In genomic region chr12:68358532-68359485, GRCh38 we compare ENCODE assay signal across 8 cellular contexts. TPM values are rescaled to one million over a fixed set of nuclear protein-coding genes. Genes with fewer than 3 reads are reported as not detected.
DNase-seq lines count a peak whose midpoint lies in the region; ATAC-seq, FAIRE-seq and TF ChIP-seq lines count a peak whose summit lies in the region.

No MANE protein-coding gene starts in this region.

- H3K9me3 ChIP-seq in OCI-LY7 (ENCODE audit: low read length) = no peaks in the 10 kb centered on the region
- no peaks in the 10 kb centered on the region for H3K9me3 ChIP-seq in osteoblast (ENCODE audit: low read depth, low read length)

- H3K36me3 ChIP-seq in OCI-LY7 (ENCODE audit: insufficient read depth, low read length) (no peaks in the 10 kb centered on the region), osteoblast (ENCODE audit: insufficient read depth, low read length) (no peaks in the 10 kb centered on the region)

- peak; percentile 23 for DNase-seq in DMS153 treated with DMSO at 0.1 percent for 48 hours (lab: John Stamatoyannopoulos, UW; ENCODE audit: unreplicated experiment)
- peak; percentile 80 for DNase-seq in OCI-LY7 (ENCODE audit: low spot score)
- peak; percentile 28 for DNase-seq in activated T-helper 9 cell treated with anti-CD3 and anti-CD28 coated beads, Interleukin-2, amount 50 U/mL, for 16 hours (ENCODE audit: low read depth)
- peak; percentile 10 to 51 for DNase-seq in frontal cortex (ENCODE audit: low spot score in 2 of 2)
- no peak for DNase-seq in osteoblast (ENCODE audit: insufficient read length, low spot score, missing footprints)
- DNase-seq in GOT3 (lab: John Stamatoyannopoulos, UW) = no peak

- TF ChIP-seq CTCF in OCI-LY7 (conservative IDR thresholded peaks at IDR 0.05; ENCODE audit: low read length) (peak; percentile 91), osteoblast (IDR thresholded peaks at IDR 0.05; ENCODE audit: extremely low read depth, low read depth, low read length) (peak; percentile 83)

- no peak for FAIRE-seq in frontal cortex (lab: Jason Lieb, UNC)

- H4K20me1 ChIP-seq in OCI-LY7 (ENCODE audit: insufficient read depth, low read length) (no peaks in the 10 kb centered on the region), osteoblast (ENCODE audit: insufficient read depth, low read length) (no peaks in the 10 kb centered on the region)

- intact Hi-C loops in OCI-LY7 (cut with micrococcal nuclease; ENCODE audit: unreplicated experiment) = loop anchor here (5.0 to 10.0 kb wide), 4 partner anchors 306 to 486 kb away; partner anchors contain the start of genes NUP107 and SLC35E3

- no peaks in the 10 kb centered on the region for H3K79me2 ChIP-seq in OCI-LY7 (ENCODE audit: insufficient read depth, low read depth, low read length)
- H3K79me2 ChIP-seq in osteoblast (ENCODE audit: insufficient read depth, low read length) = no peaks in the 10 kb centered on the region

- H3K27ac ChIP-seq in OCI-LY7 (ENCODE audit: low read depth, low read length, poor library complexity, severe bottlenecking) (no peak overlapping the region), osteoblast (ENCODE audit: low read depth, low read length) (peak overlapping the region; percentile 4)

- no peaks in the 10 kb centered on the region for H3K9me2 ChIP-seq in OCI-LY7 (ENCODE audit: insufficient read depth, low read length)

- ATAC-seq in GM19463 (IDR thresholded peaks at IDR 0.05; ENCODE audit: unreplicated experiment) = peak; percentile 78
- peak; percentile 78 for ATAC-seq in HG03521 (IDR thresholded peaks at IDR 0.05; ENCODE audit: unreplicated experiment)

- H2AFZ ChIP-seq in OCI-LY7 (ENCODE audit: low read length) (no peak overlapping the region; the same call in 1 of the 2 replicates), osteoblast (ENCODE audit: low read length) (peak overlapping the region; percentile 76)

- CTCF ChIA-PET in OCI-LY7 (lab: Charles Lee; ENCODE audit: unreplicated experiment) = interaction anchor here (0.5 to 0.6 kb wide), 3 partner anchors 51 to 457 kb away, joined by 3 to 4 read pairs (median 3); no protein-coding TSS in a partner anchor

- no peaks in the 10 kb centered on the region for H3K27me3 ChIP-seq in osteoblast (ENCODE audit: insufficient read depth, low read length)

- H3K4me3 ChIP-seq in OCI-LY7 (ENCODE audit: low read depth, low read length, poor library complexity, severe bottlenecking) (no peak overlapping the region), osteoblast (ENCODE audit: insufficient read depth, low read length) (no peak overlapping the region)

- H3K4me2 ChIP-seq in OCI-LY7 (ENCODE audit: low read length) (0 out of 2 replicates have a peak overlapping the region, but pooled peaks have one; percentile 9), osteoblast (ENCODE audit: insufficient read depth, low read length) (peak overlapping the region; percentile 8)

- H3K4me1 ChIP-seq in OCI-LY7 (ENCODE audit: insufficient read depth, low read length, poor library complexity, severe bottlenecking) = peaks cover 9% of the 10 kb centered on the region
- peaks cover 11% of the 10 kb centered on the region for H3K4me1 ChIP-seq in osteoblast (ENCODE audit: insufficient read depth, low read length)

- POLR2A ChIA-PET in OCI-LY7 (lab: Charles Lee) = interaction anchor here (0.6 kb wide), 2 partner anchors 253 to 294 kb away, joined by 3 read pairs; no protein-coding TSS in a partner anchor

- BruUV-seq in OCI-LY7 (replicated peaks; lab: Mats Ljungman, UMichigan) = no TSS peak

RNA-seq across cellular contexts. Expression of gene MDM1, which starts 26.6 kb away (rescaled TPM):
- total RNA-seq in OCI-LY7 (2014; rRNA removed; shearing (Covaris generic)) = 30.8 and 37.4 TPM in 2 replicates
- 26.2 and 33.5 TPM in 2 replicates for total RNA-seq in OCI-LY7 (2022)
- 16.7 TPM for total RNA-seq in frontal cortex
- 28.2 and 29.5 TPM in 2 replicates for total RNA-seq in osteoblast

Comparison
In these comparisons a context has a peak if more than half of its experiments do, and no peak if none do; other contexts are left out.
1. DNase-seq: peak in DMS153 treated with DMSO at 0.1 percent for 48 hours (single experiment), OCI-LY7 (single experiment), activated T-helper 9 cell treated with anti-CD3 and anti-CD28 coated beads, Interleukin-2, amount 50 U/mL, for 16 hours (single experiment) and frontal cortex (2 of 2); none in osteoblast (single experiment) and GOT3 (single experiment).